In the genomic region with DNA sequence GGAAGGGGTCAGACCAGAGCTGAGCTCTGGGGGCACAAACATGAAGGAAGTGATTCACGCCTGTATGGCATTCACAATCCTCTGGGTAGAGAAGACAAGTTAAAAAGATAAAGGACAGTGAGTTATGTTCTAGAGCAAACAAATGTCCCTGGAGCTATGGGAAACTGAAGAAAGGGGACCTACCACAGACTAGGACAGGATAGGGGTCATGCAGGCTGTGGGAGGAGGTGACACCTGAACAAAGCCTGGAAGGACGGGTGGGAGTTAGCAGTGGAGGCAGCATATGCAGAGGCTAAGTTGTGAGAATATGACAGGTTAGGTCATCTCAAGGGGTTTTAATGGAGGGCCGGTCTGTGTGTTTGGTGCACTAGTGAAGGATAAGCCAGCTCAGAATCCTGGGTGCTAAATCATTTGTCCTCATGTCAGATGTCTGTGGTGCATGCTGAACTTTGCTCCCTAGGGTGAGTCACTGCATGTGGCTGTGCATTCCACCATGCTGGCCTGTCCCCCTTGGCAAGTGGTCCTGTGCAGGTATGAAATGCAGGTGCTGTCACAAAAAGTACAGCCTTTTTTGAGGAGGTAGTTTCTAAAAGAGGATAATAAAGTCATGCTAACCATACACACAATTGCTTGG, we compare ENCODE assay signal across 1 cellular context.
A peak's percentile ranks its signal among the peaks of the same experiment; 100 is the strongest.
TF ChIP-seq lines count a peak whose summit lies in the region.

No MANE protein-coding gene starts in this region.

TF ChIP-seq in HepG2, 621 proteins besides CTCF, POLR2A, EP300 and RAD21 (continued from another document):
- TF ChIP-seq, protein P1, sequence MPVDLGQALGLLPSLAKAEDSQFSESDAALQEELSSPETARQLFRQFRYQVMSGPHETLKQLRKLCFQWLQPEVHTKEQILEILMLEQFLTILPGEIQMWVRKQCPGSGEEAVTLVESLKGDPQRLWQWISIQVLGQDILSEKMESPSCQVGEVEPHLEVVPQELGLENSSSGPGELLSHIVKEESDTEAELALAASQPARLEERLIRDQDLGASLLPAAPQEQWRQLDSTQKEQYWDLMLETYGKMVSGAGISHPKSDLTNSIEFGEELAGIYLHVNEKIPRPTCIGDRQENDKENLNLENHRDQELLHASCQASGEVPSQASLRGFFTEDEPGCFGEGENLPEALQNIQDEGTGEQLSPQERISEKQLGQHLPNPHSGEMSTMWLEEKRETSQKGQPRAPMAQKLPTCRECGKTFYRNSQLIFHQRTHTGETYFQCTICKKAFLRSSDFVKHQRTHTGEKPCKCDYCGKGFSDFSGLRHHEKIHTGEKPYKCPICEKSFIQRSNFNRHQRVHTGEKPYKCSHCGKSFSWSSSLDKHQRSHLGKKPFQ (CRISPR knock-in tag; IDR thresholded peaks at IDR 0.05; ENCODE audit: insufficient replicate concordance) = no peak
- no peak for TF ChIP-seq ATF1 (CRISPR knock-in tag; IDR thresholded peaks at IDR 0.05)
- TF ChIP-seq, protein P2, sequence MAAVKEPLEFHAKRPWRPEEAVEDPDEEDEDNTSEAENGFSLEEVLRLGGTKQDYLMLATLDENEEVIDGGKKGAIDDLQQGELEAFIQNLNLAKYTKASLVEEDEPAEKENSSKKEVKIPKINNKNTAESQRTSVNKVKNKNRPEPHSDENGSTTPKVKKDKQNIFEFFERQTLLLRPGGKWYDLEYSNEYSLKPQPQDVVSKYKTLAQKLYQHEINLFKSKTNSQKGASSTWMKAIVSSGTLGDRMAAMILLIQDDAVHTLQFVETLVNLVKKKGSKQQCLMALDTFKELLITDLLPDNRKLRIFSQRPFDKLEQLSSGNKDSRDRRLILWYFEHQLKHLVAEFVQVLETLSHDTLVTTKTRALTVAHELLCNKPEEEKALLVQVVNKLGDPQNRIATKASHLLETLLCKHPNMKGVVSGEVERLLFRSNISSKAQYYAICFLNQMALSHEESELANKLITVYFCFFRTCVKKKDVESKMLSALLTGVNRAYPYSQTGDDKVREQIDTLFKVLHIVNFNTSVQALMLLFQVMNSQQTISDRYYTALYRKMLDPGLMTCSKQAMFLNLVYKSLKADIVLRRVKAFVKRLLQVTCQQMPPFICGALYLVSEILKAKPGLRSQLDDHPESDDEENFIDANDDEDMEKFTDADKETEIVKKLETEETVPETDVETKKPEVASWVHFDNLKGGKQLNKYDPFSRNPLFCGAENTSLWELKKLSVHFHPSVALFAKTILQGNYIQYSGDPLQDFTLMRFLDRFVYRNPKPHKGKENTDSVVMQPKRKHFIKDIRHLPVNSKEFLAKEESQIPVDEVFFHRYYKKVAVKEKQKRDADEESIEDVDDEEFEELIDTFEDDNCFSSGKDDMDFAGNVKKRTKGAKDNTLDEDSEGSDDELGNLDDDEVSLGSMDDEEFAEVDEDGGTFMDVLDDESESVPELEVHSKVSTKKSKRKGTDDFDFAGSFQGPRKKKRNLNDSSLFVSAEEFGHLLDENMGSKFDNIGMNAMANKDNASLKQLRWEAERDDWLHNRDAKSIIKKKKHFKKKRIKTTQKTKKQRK (IDR thresholded peaks at IDR 0.05; ENCODE audit: low read length) = no peak
- TF ChIP-seq, protein P3, sequence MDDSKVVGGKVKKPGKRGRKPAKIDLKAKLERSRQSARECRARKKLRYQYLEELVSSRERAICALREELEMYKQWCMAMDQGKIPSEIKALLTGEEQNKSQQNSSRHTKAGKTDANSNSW (CRISPR knock-in tag; IDR thresholded peaks at IDR 0.05; ENCODE audit: borderline replicate concordance) = no peak
- TF ChIP-seq SRSF4 (IDR thresholded peaks at IDR 0.05; ENCODE audit: low read depth, low read length, poor library complexity, severe bottlenecking) = no peak
- no peak for TF ChIP-seq HNRNPK (IDR thresholded peaks at IDR 0.05; ENCODE audit: low read depth, low read length, poor library complexity, severe bottlenecking)
- TF ChIP-seq ZNF891 (CRISPR knock-in tag; IDR thresholded peaks at IDR 0.05) = no peak
- TF ChIP-seq ZNF20 (CRISPR knock-in tag; IDR thresholded peaks at IDR 0.05) = no peak
- no peak for TF ChIP-seq SAFB2 (CRISPR knock-in tag; IDR thresholded peaks at IDR 0.05; ENCODE audit: borderline replicate concordance, low read depth)
- no peak for TF ChIP-seq ZNF34 (CRISPR knock-in tag; IDR thresholded peaks at IDR 0.05; ENCODE audit: borderline replicate concordance)
- TF ChIP-seq NFE2L2 (IDR thresholded peaks at IDR 0.05; ENCODE audit: low read length) = 0 out of 2 replicates have a peak, but pooled peaks have one; percentile 8
- no peak for TF ChIP-seq ZNF3 (CRISPR knock-in tag; IDR thresholded peaks at IDR 0.05)
- TF ChIP-seq, protein P4, sequence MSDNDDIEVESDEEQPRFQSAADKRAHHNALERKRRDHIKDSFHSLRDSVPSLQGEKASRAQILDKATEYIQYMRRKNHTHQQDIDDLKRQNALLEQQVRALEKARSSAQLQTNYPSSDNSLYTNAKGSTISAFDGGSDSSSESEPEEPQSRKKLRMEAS (IDR thresholded peaks at IDR 0.05) = peak; percentile 65
- TF ChIP-seq HNRNPL (IDR thresholded peaks at IDR 0.05; ENCODE audit: low read depth, low read length) = no peak
- no peak for TF ChIP-seq HNRNPLL (IDR thresholded peaks at IDR 0.05; ENCODE audit: low read depth, low read length, poor library complexity, severe bottlenecking)
- TF ChIP-seq, protein P5, sequence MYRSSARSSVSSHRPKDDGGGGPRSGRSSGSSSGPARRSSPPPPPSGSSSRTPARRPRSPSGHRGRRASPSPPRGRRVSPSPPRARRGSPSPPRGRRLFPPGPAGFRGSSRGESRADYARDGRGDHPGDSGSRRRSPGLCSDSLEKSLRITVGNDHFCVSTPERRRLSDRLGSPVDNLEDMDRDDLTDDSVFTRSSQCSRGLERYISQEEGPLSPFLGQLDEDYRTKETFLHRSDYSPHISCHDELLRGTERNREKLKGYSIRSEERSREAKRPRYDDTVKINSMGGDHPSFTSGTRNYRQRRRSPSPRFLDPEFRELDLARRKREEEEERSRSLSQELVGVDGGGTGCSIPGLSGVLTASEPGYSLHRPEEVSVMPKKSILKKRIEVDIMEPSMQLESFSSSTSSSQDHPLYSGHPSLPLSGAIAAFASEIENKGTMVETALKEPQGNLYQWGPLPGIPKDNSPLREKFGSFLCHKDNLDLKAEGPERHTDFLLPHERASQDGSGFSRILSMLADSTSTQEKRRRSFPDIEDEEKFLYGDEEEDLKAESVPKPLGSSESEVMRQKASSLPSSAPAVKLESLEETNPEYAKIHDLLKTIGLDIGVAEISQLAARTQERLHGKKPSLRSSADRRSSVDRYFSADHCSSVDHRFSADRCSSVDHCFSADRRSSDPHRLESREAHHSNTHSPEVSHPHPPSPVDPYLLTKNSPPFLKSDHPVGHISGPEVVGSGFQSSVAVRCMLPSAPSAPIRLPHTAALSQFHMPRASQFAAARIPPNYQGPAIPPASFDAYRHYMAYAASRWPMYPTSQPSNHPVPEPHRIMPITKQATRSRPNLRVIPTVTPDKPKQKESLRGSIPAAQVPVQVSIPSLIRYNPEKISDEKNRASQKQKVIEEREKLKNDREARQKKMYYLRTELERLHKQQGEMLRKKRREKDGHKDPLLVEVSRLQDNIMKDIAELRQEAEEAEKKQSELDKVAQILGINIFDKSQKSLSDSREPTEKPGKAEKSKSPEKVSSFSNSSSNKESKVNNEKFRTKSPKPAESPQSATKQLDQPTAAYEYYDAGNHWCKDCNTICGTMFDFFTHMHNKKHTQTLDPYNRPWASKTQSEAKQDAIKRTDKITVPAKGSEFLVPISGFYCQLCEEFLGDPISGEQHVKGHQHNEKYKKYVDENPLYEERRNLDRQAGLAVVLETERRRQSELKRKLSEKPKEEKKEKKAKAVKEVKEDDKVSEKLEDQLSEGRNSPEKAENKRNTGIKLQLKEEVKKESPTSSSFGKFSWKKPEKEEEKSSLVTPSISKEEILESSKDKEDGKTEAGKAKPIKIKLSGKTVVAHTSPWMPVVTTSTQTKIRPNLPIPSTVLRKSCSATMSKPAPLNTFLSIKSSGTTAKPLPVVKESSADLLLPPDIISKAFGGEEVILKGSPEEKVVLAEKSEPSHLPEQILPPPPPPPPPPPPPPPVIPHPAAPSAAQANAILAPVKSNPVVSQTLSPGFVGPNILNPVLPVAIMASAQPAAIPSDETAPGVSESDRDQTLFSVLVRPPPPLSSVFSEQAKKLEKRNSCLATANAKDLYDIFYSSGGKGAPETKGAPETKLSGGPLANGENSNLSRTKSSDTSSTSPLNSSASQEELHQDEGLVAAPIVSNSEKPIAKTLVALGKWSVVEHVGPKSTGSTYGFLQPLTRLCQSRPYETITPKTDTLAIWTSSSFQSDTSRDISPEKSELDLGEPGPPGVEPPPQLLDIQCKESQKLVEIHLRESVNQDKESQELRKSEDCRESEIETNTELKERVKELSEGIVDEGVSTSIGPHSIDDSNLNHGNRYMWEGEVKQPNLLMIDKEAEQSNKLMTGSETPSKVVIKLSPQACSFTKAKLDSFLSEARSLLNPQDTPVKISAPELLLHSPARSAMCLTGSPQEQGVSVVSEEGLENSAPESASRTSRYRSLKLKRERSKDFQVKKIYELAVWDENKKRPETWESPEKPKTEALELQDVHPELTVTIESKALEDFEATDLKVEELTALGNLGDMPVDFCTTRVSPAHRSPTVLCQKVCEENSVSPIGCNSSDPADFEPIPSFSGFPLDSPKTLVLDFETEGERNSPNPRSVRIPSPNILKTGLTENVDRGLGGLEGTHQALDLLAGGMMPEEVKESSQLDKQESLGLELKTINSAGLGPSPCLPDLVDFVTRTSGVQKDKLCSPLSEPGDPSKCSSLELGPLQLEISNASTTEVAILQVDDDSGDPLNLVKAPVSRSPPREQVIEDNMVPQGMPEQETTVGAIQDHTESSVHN (CRISPR knock-in tag; IDR thresholded peaks at IDR 0.05) = no peak
- TF ChIP-seq, protein P6, sequence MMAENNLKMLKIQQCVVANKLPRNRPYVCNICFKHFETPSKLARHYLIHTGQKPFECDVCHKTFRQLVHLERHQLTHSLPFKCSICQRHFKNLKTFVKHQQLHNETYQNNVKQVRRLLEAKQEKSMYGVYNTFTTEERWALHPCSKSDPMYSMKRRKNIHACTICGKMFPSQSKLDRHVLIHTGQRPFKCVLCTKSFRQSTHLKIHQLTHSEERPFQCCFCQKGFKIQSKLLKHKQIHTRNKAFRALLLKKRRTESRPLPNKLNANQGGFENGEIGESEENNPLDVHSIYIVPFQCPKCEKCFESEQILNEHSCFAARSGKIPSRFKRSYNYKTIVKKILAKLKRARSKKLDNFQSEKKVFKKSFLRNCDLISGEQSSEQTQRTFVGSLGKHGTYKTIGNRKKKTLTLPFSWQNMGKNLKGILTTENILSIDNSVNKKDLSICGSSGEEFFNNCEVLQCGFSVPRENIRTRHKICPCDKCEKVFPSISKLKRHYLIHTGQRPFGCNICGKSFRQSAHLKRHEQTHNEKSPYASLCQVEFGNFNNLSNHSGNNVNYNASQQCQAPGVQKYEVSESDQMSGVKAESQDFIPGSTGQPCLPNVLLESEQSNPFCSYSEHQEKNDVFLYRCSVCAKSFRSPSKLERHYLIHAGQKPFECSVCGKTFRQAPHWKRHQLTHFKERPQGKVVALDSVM (CRISPR knock-in tag; IDR thresholded peaks at IDR 0.05) = no peak
- TF ChIP-seq KDM5B (CRISPR knock-in tag; IDR thresholded peaks at IDR 0.05; ENCODE audit: borderline replicate concordance) = no peak
- no peak for TF ChIP-seq KAT8 (CRISPR knock-in tag; IDR thresholded peaks at IDR 0.05)
- TF ChIP-seq ELF3 (CRISPR knock-in tag; IDR thresholded peaks at IDR 0.05) = 0 out of 2 replicates have a peak, but pooled peaks have one; percentile 24
- TF ChIP-seq HMG20A (CRISPR knock-in tag; IDR thresholded peaks at IDR 0.05; ENCODE audit: borderline replicate concordance) = no peak; the same call in 1 of the 2 replicates
- no peak for TF ChIP-seq ZBTB3 (CRISPR knock-in tag; IDR thresholded peaks at IDR 0.05; ENCODE audit: borderline replicate concordance, low read depth)
- TF ChIP-seq, protein P7, sequence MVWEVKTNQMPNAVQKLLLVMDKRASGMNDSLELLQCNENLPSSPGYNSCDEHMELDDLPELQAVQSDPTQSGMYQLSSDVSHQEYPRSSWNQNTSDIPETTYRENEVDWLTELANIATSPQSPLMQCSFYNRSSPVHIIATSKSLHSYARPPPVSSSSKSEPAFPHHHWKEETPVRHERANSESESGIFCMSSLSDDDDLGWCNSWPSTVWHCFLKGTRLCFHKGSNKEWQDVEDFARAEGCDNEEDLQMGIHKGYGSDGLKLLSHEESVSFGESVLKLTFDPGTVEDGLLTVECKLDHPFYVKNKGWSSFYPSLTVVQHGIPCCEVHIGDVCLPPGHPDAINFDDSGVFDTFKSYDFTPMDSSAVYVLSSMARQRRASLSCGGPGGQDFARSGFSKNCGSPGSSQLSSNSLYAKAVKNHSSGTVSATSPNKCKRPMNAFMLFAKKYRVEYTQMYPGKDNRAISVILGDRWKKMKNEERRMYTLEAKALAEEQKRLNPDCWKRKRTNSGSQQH (CRISPR knock-in tag; IDR thresholded peaks at IDR 0.05; ENCODE audit: low read depth) = no peak
